Comparison of ENCODE assay signal across 20 cellular contexts in genomic region chr7:139116999-139117398, GRCh38. TPM values are rescaled to one million over a fixed set of nuclear protein-coding genes. Genes with fewer than 3 reads are reported as not detected.
DNase-seq lines count a peak whose midpoint lies in the region; ATAC-seq, FAIRE-seq and TF ChIP-seq lines count a peak whose summit lies in the region.
"Had no signal": no experiment of that assay in that cellular context is flagged by ENCODE, and none has a peak within 500 bp of the region (broad histone marks: within the 10 kb centered on the region; RNA-seq: fewer than 3 reads in every experiment).

No MANE protein-coding gene starts in this region.

- peak in 1 of 2 experiments; percentile 47; a peak in 3 of 6 replicates for ATAC-seq in A549
- no peak for ATAC-seq in GM21717 (IDR thresholded peaks at IDR 0.05; ENCODE audit: unreplicated experiment)
- ATAC-seq: left cardiac atrium; stimulated activated naive CD8-positive, alpha-beta T cell treated with anti-CD3 and anti-CD28 coated beads, Interleukin-15, Interleukin-2, amounts not matched to agents 100 U/mL and 50 U/mL, for 24 hours had no signal

- no peak for FAIRE-seq in A549 (lab: Jason Lieb, UNC)
- FAIRE-seq in HTR-8/SVneo (lab: Jason Lieb, UNC): no peak

- TF ChIP-seq POLR2A in A549 (IDR thresholded peaks at IDR 0.05; ENCODE audit: low read length): no peak

- peaks cover 28% of the 10 kb centered on the region for H3K4me1 ChIP-seq in A549
- H3K4me1 ChIP-seq: SJCRH30 had no signal

- no peak for TF ChIP-seq RAD21 in A549 (conservative IDR thresholded peaks at IDR 0.05 in 1 of 2, IDR thresholded peaks at IDR 0.05 in 1 of 2)

- no peaks in the 10 kb centered on the region for H3K9me3 ChIP-seq in A549
- H3K9me3 ChIP-seq: SJCRH30 had no signal

- no peak for DNase-seq in A549 (ENCODE audit: low read depth in 1 of 2, low spot score in 1 of 2)
- DNase-seq in NCI-H2107 (lab: John Stamatoyannopoulos, UW): peak; percentile 31
- peak; percentile 70 for DNase-seq in SW480 (ENCODE audit: low spot score)
- no peak for DNase-seq in T1000 (lab: John Stamatoyannopoulos, UW)
- no peak for DNase-seq in HTR-8/SVneo (ENCODE audit: insufficient read length, low spot score)
- DNase-seq in NCI-H226: no peak
- DNase-seq: activated CD4-positive, alpha-beta T cell treated with anti-CD3 and anti-CD28 coated beads, Interleukin-2, amount 10 ng/mL, durations not matched to agents 24 days and 14 days; activated effector memory CD4-positive, alpha-beta T cell treated with anti-CD3 and anti-CD28 coated beads, Interleukin-2, amount 50 U/mL, for 16 hours; activated T-cell treated with anti-CD3 and anti-CD28 coated beads, Interleukin-2, amount 50 U/mL, for 1 hour; central memory CD4-positive, alpha-beta T cell; COR-L47; immature natural killer cell; left cardiac atrium; NCI-H1105; NCI-H774; SJCRH30; stimulated activated naive CD8-positive, alpha-beta T cell treated with anti-CD3 and anti-CD28 coated beads, Interleukin-15, Interleukin-2, amounts not matched to agents 100 U/mL and 50 U/mL, for 24 hours had no signal

- no peak for TF ChIP-seq EP300 in A549 (IDR thresholded peaks at IDR 0.05)

- 60% methylated on average over 3 of the region's 3 CpGs for WGBS in A549 (ENCODE audit: missing lambda C conversion rate)

- H3K4me2 ChIP-seq in A549: peak overlapping the region; percentile 65

- CTCF ChIA-PET in A549 (lab: Yijun Ruan, JAX): interaction anchor here (0.5 to 2.8 kb wide), 3 partner anchors 10 to 76 kb away, joined by 3 to 10 read pairs (median 5); no protein-coding TSS in a partner anchor

- peak overlapping the region; percentile 26 to 39; a peak in 3 of 6 replicates for H3K27ac ChIP-seq in A549
- H3K27ac ChIP-seq in C4-2B: peak overlapping the region; percentile 77
- H3K27ac ChIP-seq: BLaER1 treated with 17β-estradiol and CSF1 and Interleukin-3, amounts not matched to agents 10 nM and 100 nM; SJCRH30 had no signal

- H3K4me3 ChIP-seq in A549: no peak overlapping the region
- H3K4me3 ChIP-seq: BLaER1 treated with 17β-estradiol and CSF1 and Interleukin-3, amounts not matched to agents 10 nM and 100 nM; SJCRH30 had no signal

- no peak for TF ChIP-seq CTCF in A549 (IDR thresholded peaks at IDR 0.05)
- no peak for TF ChIP-seq CTCF in C4-2B (conservative IDR thresholded peaks at IDR 0.05)

- POLR2A ChIA-PET in A549 (lab: Yijun Ruan, JAX): interaction anchor here (0.9 kb wide), 1 partner anchor 16 kb away, joined by 3 read pairs; a partner anchor contains a TSS

TF ChIP-seq in A549, 52 proteins besides CTCF, POLR2A, EP300 and RAD21:
- no peak for TF ChIP-seq RFX5 (IDR thresholded peaks at IDR 0.05)
- no peak for TF ChIP-seq KDM5A (IDR thresholded peaks at IDR 0.05)
- TF ChIP-seq ZC3H11A (IDR thresholded peaks at IDR 0.05): no peak
- no peak for TF ChIP-seq SMC3 (IDR thresholded peaks at IDR 0.05)
- TF ChIP-seq JUNB (IDR thresholded peaks at IDR 0.05): no peak
- no peak for TF ChIP-seq POLR2AphosphoS2 (conservative IDR thresholded peaks at IDR 0.05; ENCODE audit: low read length)
- no peak for TF ChIP-seq HOXB13 (CRISPR knock-in tag; IDR thresholded peaks at IDR 0.05; ENCODE audit: low read depth)
- no peak for TF ChIP-seq CHD4 (IDR thresholded peaks at IDR 0.05; ENCODE audit: borderline replicate concordance)
- no peak for TF ChIP-seq TFCP2L1 (CRISPR knock-in tag; IDR thresholded peaks at IDR 0.05)
- no peak for TF ChIP-seq RNF2 (IDR thresholded peaks at IDR 0.05; ENCODE audit: borderline replicate concordance, low read depth)
- TF ChIP-seq SREBF2 (IDR thresholded peaks at IDR 0.05): no peak
- no peak for TF ChIP-seq TP53 (CRISPR knock-in tag; IDR thresholded peaks at IDR 0.05)
- TF ChIP-seq MAFK (IDR thresholded peaks at IDR 0.05; ENCODE audit: partially characterized antibody): no peak
- TF ChIP-seq MYC (IDR thresholded peaks at IDR 0.05; ENCODE audit: borderline replicate concordance, low read length): no peak
- TF ChIP-seq ZNF302 (CRISPR knock-in tag; IDR thresholded peaks at IDR 0.05): no peak
- TF ChIP-seq PBX3 (IDR thresholded peaks at IDR 0.05): no peak

RNA-seq across cellular contexts. Expression of gene ZC3HAV1, which starts 7.5 kb away (rescaled TPM):
- 32.1 and 36.8 TPM in 2 replicates for polyA plus RNA-seq in A549 (2011; rRNA removed)
- polyA plus RNA-seq in A549 (2012; cell fraction: cytosol; rRNA removed): 12.0 and 15.0 TPM in 2 replicates
- 13.8 and 15.4 TPM in 2 replicates for polyA plus RNA-seq in A549 (2012; cell fraction: nucleus; rRNA removed)
- 22.2 to 22.7 TPM (median 22.6 TPM) in 3 replicates for polyA plus RNA-seq in A549 (2017; fragmentation: RNase III; extraction: RNeasy Plus Mini Kit Qiagen cat#74134 plus additional on column Dnase treatment)
- 55.8 and 65.1 TPM in 2 replicates for polyA minus RNA-seq in A549 (2011; rRNA and poly(A)+ RNA removed)

Comparison
In these comparisons a context has a peak if more than half of its experiments do, and no peak if none do; other contexts are left out.
1. DNase-seq: peak in NCI-H2107 (single experiment) and SW480 (single experiment); none in A549 (0 of 2), T1000 (single experiment), HTR-8/SVneo (single experiment) and NCI-H226 (single experiment).